Comparison of ENCODE assay signal across 8 cellular contexts in the genomic region with DNA sequence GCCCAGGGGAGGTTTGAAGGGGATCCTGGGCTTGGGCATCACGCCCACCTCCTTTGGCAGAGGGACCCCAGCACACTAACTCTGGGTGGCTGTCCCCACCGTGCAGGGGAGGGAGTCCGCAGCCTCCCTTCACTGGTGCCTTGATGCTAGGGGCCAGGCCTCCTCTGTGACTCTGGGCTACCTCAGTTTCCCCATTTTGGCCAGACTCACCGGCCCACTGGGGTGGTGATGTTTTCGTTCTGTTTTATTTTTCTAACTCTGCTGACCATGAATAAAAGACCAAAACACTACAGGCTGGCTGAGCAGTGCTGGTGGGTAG. TPM values are rescaled to one million over a fixed set of nuclear protein-coding genes. Genes with fewer than 3 reads are reported as not detected.
DNase-seq lines count a peak whose midpoint lies in the region; ATAC-seq and TF ChIP-seq lines count a peak whose summit lies in the region.

No MANE protein-coding gene starts in this region.

- peaks cover 11% of the 10 kb centered on the region for H3K4me1 Mint-ChIP-seq in neural progenitor cell

- no peak for DNase-seq in MM.1S
- DNase-seq in dorsolateral prefrontal cortex, result no peak
- DNase-seq in neural progenitor cell (ENCODE audit: low spot score), result no peak
- DNase-seq in NCI-H2196 treated with DMSO at 0.1 percent for 48 hours (lab: John Stamatoyannopoulos, UW; ENCODE audit: unreplicated experiment), result no peak
- no peak for DNase-seq in AG20443 (ENCODE audit: low spot score)
- no peak for DNase-seq in stimulated activated CD4-positive, alpha-beta T cell treated with anti-CD3 and anti-CD28 coated beads, Interleukin-15, amount 100 ng/mL, for 24 hours

- H4K20me1 ChIP-seq in BLaER1, result no peaks in the 10 kb centered on the region
- no peaks in the 10 kb centered on the region for H4K20me1 ChIP-seq in MM.1S (ENCODE audit: insufficient read depth, low read length)
- no peaks in the 10 kb centered on the region for H4K20me1 ChIP-seq in neural progenitor cell (ENCODE audit: low read depth)

- intact Hi-C loops in dorsolateral prefrontal cortex (cut with DNase I), result no loop called here

- peaks cover 7% of the 10 kb centered on the region for H3K36me3 Mint-ChIP-seq in neural progenitor cell

- H2AFZ ChIP-seq in MM.1S (ENCODE audit: low read length), result peak overlapping the region; percentile 58; the same call in 1 of the 2 replicates
- peak overlapping the region; percentile 81 for H2AFZ ChIP-seq in neural progenitor cell (replicated peaks)

- peak overlapping the region; percentile 98 for H3K27ac ChIP-seq in BLaER1
- no peak overlapping the region for H3K27ac ChIP-seq in MM.1S (ENCODE audit: low read length)
- peak overlapping the region; percentile 84 to 99 (median 97) for H3K27ac ChIP-seq in dorsolateral prefrontal cortex
- no peak overlapping the region for H3K27ac ChIP-seq in neural progenitor cell

- H3K4me1 ChIP-seq in BLaER1 (peaks cover 57% of the 10 kb centered on the region), MM.1S (ENCODE audit: low read length) (no peaks in the 10 kb centered on the region), neural progenitor cell (peaks cover 13% of the 10 kb centered on the region)

- H3K36me3 ChIP-seq in BLaER1 (peaks cover 55% of the 10 kb centered on the region), MM.1S (replicated peaks; ENCODE audit: insufficient read depth, low read length) (no peaks in the 10 kb centered on the region), neural progenitor cell (no peaks in the 10 kb centered on the region)

- H3K4me3 Mint-ChIP-seq in neural progenitor cell, result peak overlapping the region; percentile 94

- H3K79me2 ChIP-seq in MM.1S (ENCODE audit: low read length) (no peaks in the 10 kb centered on the region), neural progenitor cell (ENCODE audit: low read depth) (peaks cover 26% of the 10 kb centered on the region)

- H3K27me3 ChIP-seq in BLaER1 (no peaks in the 10 kb centered on the region), MM.1S (replicated peaks; ENCODE audit: insufficient read depth, low read length) (no peaks in the 10 kb centered on the region), dorsolateral prefrontal cortex (no peaks in the 10 kb centered on the region), neural progenitor cell (no peaks in the 10 kb centered on the region)

- peak overlapping the region; percentile 99 for H3K4me3 ChIP-seq in BLaER1
- peak overlapping the region; percentile 29; the same call in 1 of the 2 replicates for H3K4me3 ChIP-seq in MM.1S (ENCODE audit: low read length)
- H3K4me3 ChIP-seq in dorsolateral prefrontal cortex, result peak overlapping the region; percentile 42 to 86 (median 70)
- H3K4me3 ChIP-seq in neural progenitor cell, result peak overlapping the region; percentile 93

- H3K9me3 Mint-ChIP-seq in neural progenitor cell, result no peaks in the 10 kb centered on the region

- H3K9me2 ChIP-seq in MM.1S (replicated peaks; ENCODE audit: insufficient read depth, low read length), result no peaks in the 10 kb centered on the region

- H3K9me3 ChIP-seq in BLaER1 (no peaks in the 10 kb centered on the region), MM.1S (replicated peaks; ENCODE audit: insufficient read depth, low read length) (no peaks in the 10 kb centered on the region), neural progenitor cell (ENCODE audit: low read depth) (no peaks in the 10 kb centered on the region)

- H3K27ac Mint-ChIP-seq in neural progenitor cell, result peak overlapping the region; percentile 91

- H3K27me3 Mint-ChIP-seq in neural progenitor cell (ENCODE audit: insufficient read depth, low read depth), result peaks cover 5% of the 10 kb centered on the region

- H3K4me2 ChIP-seq in BLaER1 (peak overlapping the region; percentile 94), MM.1S (ENCODE audit: low read depth, low read length) (peak overlapping the region; percentile 54; the same call in 1 of the 2 replicates), neural progenitor cell (peak overlapping the region; percentile 98)

- no peak for TF ChIP-seq CTCF in MM.1S (IDR thresholded peaks at IDR 0.05; ENCODE audit: low read length)
- TF ChIP-seq CTCF in dorsolateral prefrontal cortex (IDR thresholded peaks at IDR 0.05 in 54 of 56, conservative IDR thresholded peaks at IDR 0.05 in 2 of 56; ENCODE audit: low read depth in 1 of 56, partially characterized antibody in 56 of 56), result no peak
- TF ChIP-seq CTCF in neural progenitor cell (IDR thresholded peaks at IDR 0.05), result no peak

- no peak for ATAC-seq in GM18858 (IDR thresholded peaks at IDR 0.05; ENCODE audit: unreplicated experiment)

- H3K9ac ChIP-seq in BLaER1 (peak overlapping the region; percentile 98), MM.1S (ENCODE audit: low read length) (peak overlapping the region; percentile 44; the same call in 1 of the 2 replicates), neural progenitor cell (no peak overlapping the region)

- H3F3A ChIP-seq in MM.1S (ENCODE audit: insufficient read depth, low read length), result no peaks in the 10 kb centered on the region
- H3F3A ChIP-seq in neural progenitor cell (ENCODE audit: low read depth), result peaks cover 10% of the 10 kb centered on the region

RNA-seq across cellular contexts. Expression of gene TRIP6, which starts 0.5 kb away (rescaled TPM):
- total RNA-seq in dorsolateral prefrontal cortex (10 to 100 TPM; 12.5 to 46.7 (median 23.4) TPM), neural progenitor cell (ENCODE audit: low replicate concordance) (14.9 and 49.5 TPM in 2 replicates)

RNA-seq across cellular contexts. Expression of gene SRRT, which starts 8.2 kb away (rescaled TPM):
- 100 to 1,000 TPM in 56 of 120 experiments, 10 to 100 TPM in 64; 60.4 to 142 (median 97.9) TPM for total RNA-seq in dorsolateral prefrontal cortex
- total RNA-seq in neural progenitor cell (ENCODE audit: low replicate concordance), result 60.4 and 108 TPM in 2 replicates

RNA-seq across cellular contexts. Expression of gene SLC12A9, which starts 14.2 kb away (rescaled TPM):
- total RNA-seq in dorsolateral prefrontal cortex (10 to 100 TPM; 15.8 to 54.2 (median 30.1) TPM), neural progenitor cell (ENCODE audit: low replicate concordance) (3.5 and 18.6 TPM in 2 replicates)

RNA-seq across cellular contexts. Expression of gene UFSP1, which starts 22.8 kb away (rescaled TPM):
- total RNA-seq in dorsolateral prefrontal cortex (1 to 10 TPM in 118 of 120 experiments, under 1 TPM in 2; 0.51 to 5.4 (median 2.7) TPM), neural progenitor cell (ENCODE audit: low replicate concordance) (4.0 TPM in 1 of 2 replicates, not detected in the other)

RNA-seq across cellular contexts. Expression of gene ACHE, which starts 29.0 kb away (rescaled TPM):
- total RNA-seq in dorsolateral prefrontal cortex (10 to 100 TPM; 14.4 to 57.3 (median 37.8) TPM), neural progenitor cell (ENCODE audit: low replicate concordance) (0.90 TPM in 1 of 2 replicates, not detected in the other)

Comparison
In these comparisons a context has a peak if more than half of its experiments do, and no peak if none do; other contexts are left out.
1. H3K27ac ChIP-seq: peak in BLaER1 (single experiment) and dorsolateral prefrontal cortex (59 of 59); none in MM.1S (single experiment) and neural progenitor cell (single experiment).
2. H3K4me3 ChIP-seq: peak in every context shown above with its lines; median percentile 99 in BLaER1; 93 in neural progenitor cell; 70 in dorsolateral prefrontal cortex; 29 in MM.1S.
3. Peak in every context shown above with its lines, with median percentiles within 50 percentile points of each other: H3K4me2 ChIP-seq.